ENCODE assay signal across 8 cellular contexts in the genomic region with DNA sequence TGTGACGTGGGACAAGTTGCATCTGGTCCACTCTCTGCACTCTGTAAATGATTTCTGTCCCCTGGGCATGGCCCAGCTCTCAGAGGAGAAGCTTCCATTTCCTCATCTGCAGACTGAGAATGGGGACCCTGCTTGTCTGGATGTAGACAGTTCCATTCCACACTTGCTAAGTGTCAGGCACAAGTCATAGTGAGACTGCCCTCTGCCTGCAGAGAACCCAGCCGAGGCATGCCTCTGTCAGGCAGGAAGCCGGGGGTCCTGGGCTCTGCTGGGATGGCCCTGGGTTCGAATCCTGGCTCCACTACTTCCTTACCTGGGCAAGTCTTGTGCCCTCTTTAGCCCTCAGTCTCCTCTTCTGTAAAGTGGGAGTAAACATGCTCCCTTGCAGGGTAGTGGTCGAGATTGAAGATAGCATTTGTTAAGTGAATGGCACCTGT. TPM values are rescaled to one million over a fixed set of nuclear protein-coding genes. Genes with fewer than 3 reads are reported as not detected.
DNase-seq lines count a peak whose midpoint lies in the region; ATAC-seq and TF ChIP-seq lines count a peak whose summit lies in the region.

No MANE protein-coding gene starts in this region.

- H3K27me3 Mint-ChIP-seq in naive thymus-derived CD4-positive, alpha-beta T cell, result peaks cover 0 to 10% (median 0%) of the 10 kb centered on the region in 5 donors

- no peak for TF ChIP-seq POLR2A in heart left ventricle (IDR thresholded peaks at IDR 0.05)
- no peak for TF ChIP-seq POLR2A in adrenal gland (IDR thresholded peaks at IDR 0.05)

- H3K4me3 ChIP-seq in heart left ventricle (peak overlapping the region in 9 of 12 donors; percentile 69 to 99 (median 94)), adrenal gland (peak overlapping the region in 1 of 4 donors; percentile 83)
- H3K4me3 ChIP-seq in naive thymus-derived CD4-positive, alpha-beta T cell (ENCODE audit: low read length), result peak overlapping the region; percentile 90

- H3K27ac ChIP-seq in heart left ventricle, result peak overlapping the region; percentile 69 to 99 (median 94)
- peak overlapping the region in 4 of 5 donors; percentile 89 to 99 (median 94) for H3K27ac ChIP-seq in adrenal gland
- H3K27ac ChIP-seq in naive thymus-derived CD4-positive, alpha-beta T cell (ENCODE audit: low read depth, low read length), result peak overlapping the region; percentile 78

- H3K27me3 ChIP-seq in heart left ventricle (no peaks in the 10 kb centered on the region), adrenal gland (no peaks in the 10 kb centered on the region)
- no peaks in the 10 kb centered on the region for H3K27me3 ChIP-seq in naive thymus-derived CD4-positive, alpha-beta T cell (ENCODE audit: control insufficient read depth in 2 of 2, insufficient read depth in 2 of 2, low read length in 2 of 2)

- peaks cover 16 to 79% (median 56%) of the 10 kb centered on the region in 12 donors for H3K4me1 ChIP-seq in heart left ventricle
- H3K4me1 ChIP-seq in adrenal gland (replicated peaks in 1 of 2), result peaks cover 46 to 48% of the 10 kb centered on the region in 2 donors
- H3K4me1 ChIP-seq in naive thymus-derived CD4-positive, alpha-beta T cell (ENCODE audit: control insufficient read depth in 2 of 2, insufficient read depth in 2 of 2, low read length in 2 of 2), result peaks cover 31 to 32% of the 10 kb centered on the region in 2 donors

- H3K9me3 Mint-ChIP-seq in naive thymus-derived CD4-positive, alpha-beta T cell, result peaks cover 0 to 16% (median 5%) of the 10 kb centered on the region in 11 donors

- POLR2A ChIA-PET in naive thymus-derived CD4-positive, alpha-beta T cell (lab: Charles Lee), result interaction anchor here (0.9 to 4.0 kb wide), 4 partner anchors 9 to 75 kb away, joined by 3 to 48 read pairs (median 5); partner anchors contain the start of gene TMEM11

- intact Hi-C loops in heart left ventricle (cut with DNase I), result loop anchor here in 8 of 10 donors (2.0 to 10.0 kb wide), 7 partner anchors 164 to 246 kb away; partner anchors contain the start of genes USP22 (in 3 of the 8) and DHRS7B (in 1 of the 8)
- intact Hi-C loops in left cardiac atrium (cut with DNase I), result no loop called here
- intact Hi-C loops in adrenal gland (cut with DNase I), result no loop called here
- intact Hi-C loops in naive thymus-derived CD4-positive, alpha-beta T cell (cut with micrococcal nuclease), result loop anchor here (1.0 to 10.0 kb wide), 5 partner anchors 8 to 1134 kb away; partner anchors contain the start of genes DHRS7B (in 1 of the 2) and NATD1 (in 1 of the 2)

- DNase-seq in heart left ventricle (peak in 1 of 5 donors; percentile 27), left cardiac atrium (no peak), adrenal gland (no peak)
- no peak for DNase-seq in naive thymus-derived CD4-positive, alpha-beta T cell

- TF ChIP-seq CTCF in heart left ventricle (IDR thresholded peaks at IDR 0.05), result peak in 4 of 12 donors; percentile 9 to 30 (median 23)
- no peak for TF ChIP-seq CTCF in adrenal gland (IDR thresholded peaks at IDR 0.05)

- H3K36me3 ChIP-seq in heart left ventricle, result peaks cover 0 to 17% (median 0%) of the 10 kb centered on the region in 9 donors
- H3K36me3 ChIP-seq in adrenal gland (replicated peaks in 1 of 2), result no peaks in the 10 kb centered on the region
- H3K36me3 ChIP-seq in naive thymus-derived CD4-positive, alpha-beta T cell (ENCODE audit: control insufficient read depth in 2 of 3, insufficient read depth in 3 of 3, low read length in 3 of 3), result peaks cover 0 to 4% (median 0%) of the 10 kb centered on the region in 3 experiments

- peak overlapping the region; percentile 88 to 97 (median 96) for H3K27ac Mint-ChIP-seq in naive thymus-derived CD4-positive, alpha-beta T cell

- WGBS in heart left ventricle, 4 donors, result 50 to 80% (median 54%) methylated on average over 4 to 5 of the region's 5 CpGs
- WGBS in adrenal gland, 4 donors, result 51 to 71% (median 55%) methylated on average over 5 of the region's 5 CpGs

- peaks cover 33 to 60% (median 54%) of the 10 kb centered on the region in 7 donors for H3K4me1 Mint-ChIP-seq in naive thymus-derived CD4-positive, alpha-beta T cell

- peak overlapping the region in 9 of 10 donors; percentile 45 to 99 (median 95) for H3K4me3 Mint-ChIP-seq in naive thymus-derived CD4-positive, alpha-beta T cell

- no peak for ATAC-seq in heart left ventricle
- ATAC-seq in left cardiac atrium, result no peak
- peak; percentile 22 for ATAC-seq in HG03342 (IDR thresholded peaks at IDR 0.05; ENCODE audit: unreplicated experiment)
- ATAC-seq in naive thymus-derived CD4-positive, alpha-beta T cell, result no peak
- ATAC-seq in HG03280 (IDR thresholded peaks at IDR 0.05; ENCODE audit: unreplicated experiment), result no peak
- ATAC-seq in GM18858 (IDR thresholded peaks at IDR 0.05; ENCODE audit: unreplicated experiment), result no peak
- no peak for ATAC-seq in HG02840 (IDR thresholded peaks at IDR 0.05; ENCODE audit: low FRiP score, unreplicated experiment)

- CTCF ChIA-PET in naive thymus-derived CD4-positive, alpha-beta T cell (lab: Charles Lee), result interaction anchor here (0.8 to 3.8 kb wide), 6 partner anchors 11 to 224 kb away, joined by 3 to 27 read pairs (median 4); no protein-coding TSS in a partner anchor

- no peaks in the 10 kb centered on the region for H3K9me3 ChIP-seq in heart left ventricle
- no peaks in the 10 kb centered on the region for H3K9me3 ChIP-seq in adrenal gland (replicated peaks in 1 of 3)
- H3K9me3 ChIP-seq in naive thymus-derived CD4-positive, alpha-beta T cell (ENCODE audit: control insufficient read depth in 2 of 3, low read length in 3 of 3), result no peaks in the 10 kb centered on the region

- peaks cover 0 to 16% (median 3%) of the 10 kb centered on the region in 5 donors for H3K36me3 Mint-ChIP-seq in naive thymus-derived CD4-positive, alpha-beta T cell

RNA-seq across cellular contexts. Expression of gene MAP2K3, which starts 4.1 kb away (rescaled TPM):
- total RNA-seq in heart left ventricle (100 to 1,000 TPM in 1 of 9 donors, 10 to 100 TPM in 8; 29.4 to 170 (median 54.4) TPM), left cardiac atrium (10 to 100 TPM; 38.9 to 64.7 TPM), adrenal gland (10 to 100 TPM; 11.5 to 64.8 (median 32.2) TPM)
- polyA plus RNA-seq in heart left ventricle (100 to 1,000 TPM in 1 of 2 donors, 10 to 100 TPM in 1; 29.6 to 156 TPM), adrenal gland (10 to 100 TPM; 19.2 to 64.4 (median 37.4) TPM)
- total RNA-seq in naive thymus-derived CD4-positive, alpha-beta T cell, result 100 to 1,000 TPM in 1 of 5 experiments, 10 to 100 TPM in 4; 37.5 to 127 (median 39.2) TPM
- polyA plus RNA-seq in naive thymus-derived CD4-positive, alpha-beta T cell, result 10 to 100 TPM; 47.7 to 76.7 TPM

RNA-seq across cellular contexts. Expression of gene NATD1, which starts 35.4 kb away (rescaled TPM):
- total RNA-seq in heart left ventricle (10 to 100 TPM; 12.8 to 38.4 (median 19.8) TPM), left cardiac atrium (10 to 100 TPM in 1 of 2 donors, 1 to 10 TPM in 1; 8.6 to 19.4 TPM), adrenal gland (10 to 100 TPM in 6 of 8 donors, 1 to 10 TPM in 2; 4.3 to 18.7 (median 13.0) TPM)
- polyA plus RNA-seq in heart left ventricle (1 to 10 TPM; 8.0 to 8.4 TPM), adrenal gland (1 to 10 TPM; 1.8 to 3.1 (median 3.0) TPM)
- 10 to 100 TPM in 2 of 5 experiments, 1 to 10 TPM in 3; 2.5 to 11.1 (median 8.9) TPM for total RNA-seq in naive thymus-derived CD4-positive, alpha-beta T cell
- polyA plus RNA-seq in naive thymus-derived CD4-positive, alpha-beta T cell, result 1 to 10 TPM; 1.7 to 2.9 TPM

Comparison
In these comparisons a context has a peak if more than half of its experiments do, and no peak if none do; other contexts are left out.
1. intact Hi-C loops: an anchor here in heart left ventricle (2.0 to 10.0 kb wide) and naive thymus-derived CD4-positive, alpha-beta T cell (1.0 to 10.0 kb wide); none called in left cardiac atrium and adrenal gland.